9 cellular contexts compared by ENCODE assay signal in genomic region chr2:61425605-61426155, GRCh38. TPM values are rescaled to one million over a fixed set of nuclear protein-coding genes. Genes with fewer than 3 reads are reported as not detected.
DNase-seq lines count a peak whose midpoint lies in the region; ATAC-seq and TF ChIP-seq lines count a peak whose summit lies in the region.
"Had no signal": no experiment of that assay in that cellular context is flagged by ENCODE, and none has a peak within 500 bp of the region (broad histone marks: within the 10 kb centered on the region; RNA-seq: fewer than 3 reads in every experiment).

No MANE protein-coding gene starts in this region.

- in situ Hi-C loops in KBM-7 (cut with MboI; ENCODE audit: low pct_unique_long_range_greater_than_20kb, low sequenced_read_pairs), result no loop called here

- H3K36me3 Mint-ChIP-seq in T-helper 2 cell treated with Interferon-gamma antibody and Interleukin-4, amounts not matched to agents 5 μg/mL and 100 μg/mL, for 36 hours (ENCODE audit: low read depth), result peaks cover 2% of the 10 kb centered on the region
- peaks cover 4% of the 10 kb centered on the region for H3K36me3 Mint-ChIP-seq in activated CD4-positive, alpha-beta memory T cell treated with anti-CD3 and anti-CD28 coated beads, Interleukin-2, amount 10 ng/mL, durations not matched to agents 7 days and 5 days (ENCODE audit: low read depth)
- H3K36me3 Mint-ChIP-seq in progenitor cell of endocrine pancreas (ENCODE audit: insufficient read depth), result no peaks in the 10 kb centered on the region

- no peak overlapping the region for H3K4me3 Mint-ChIP-seq in T-helper 2 cell treated with Interferon-gamma antibody and Interleukin-4, amounts not matched to agents 5 μg/mL and 100 μg/mL, for 36 hours
- no peak overlapping the region for H3K4me3 Mint-ChIP-seq in activated CD4-positive, alpha-beta memory T cell treated with anti-CD3 and anti-CD28 coated beads, Interleukin-2, amount 10 ng/mL, durations not matched to agents 7 days and 5 days
- no peak overlapping the region for H3K4me3 Mint-ChIP-seq in progenitor cell of endocrine pancreas (ENCODE audit: low read depth)

- POLR2A ChIA-PET in activated CD4-positive, alpha-beta memory T cell treated with anti-CD3 and anti-CD28 coated beads, Interleukin-2, amount 10 ng/mL, durations not matched to agents 7 days and 5 days (lab: Charles Lee), result interaction anchor here (0.6 to 1.6 kb wide), 4 partner anchors 8 to 115 kb away, joined by 3 to 8 read pairs (median 4); no protein-coding TSS in a partner anchor

- peak overlapping the region; percentile 33 for H3K27ac Mint-ChIP-seq in T-helper 2 cell treated with Interferon-gamma antibody and Interleukin-4, amounts not matched to agents 5 μg/mL and 100 μg/mL, for 36 hours
- peak overlapping the region; percentile 42 for H3K27ac Mint-ChIP-seq in activated CD4-positive, alpha-beta memory T cell treated with anti-CD3 and anti-CD28 coated beads, Interleukin-2, amount 10 ng/mL, durations not matched to agents 7 days and 5 days
- peak overlapping the region; percentile 37 for H3K27ac Mint-ChIP-seq in progenitor cell of endocrine pancreas

- DNase-seq in T-helper 2 cell treated with Interferon-gamma antibody and Interleukin-4, amounts not matched to agents 5 μg/mL and 100 μg/mL, for 36 hours (ENCODE audit: low spot score), result no peak
- no peak for DNase-seq in T-helper 2 cell
- no peak for DNase-seq in activated CD4-positive, alpha-beta memory T cell treated with anti-CD3 and anti-CD28 coated beads, Interleukin-2, amount 10 ng/mL, durations not matched to agents 7 days and 5 days
- no peak for DNase-seq in progenitor cell of endocrine pancreas (ENCODE audit: low spot score, unreplicated experiment)
- no peak for DNase-seq in HuH-7 (ENCODE audit: low spot score)
- no peak for DNase-seq in NCI-H1436 (lab: John Stamatoyannopoulos, UW)
- DNase-seq in KBM-7, result no peak
- DNase-seq: NCI-H774 had no signal

- TF ChIP-seq CTCF in progenitor cell of endocrine pancreas (IDR thresholded peaks at IDR 0.05; ENCODE audit: unreplicated experiment), result no peak

- peak; percentile 11 for ATAC-seq in HG02870 (IDR thresholded peaks at IDR 0.05; ENCODE audit: unreplicated experiment)

- no peaks in the 10 kb centered on the region for H3K9me3 Mint-ChIP-seq in T-helper 2 cell treated with Interferon-gamma antibody and Interleukin-4, amounts not matched to agents 5 μg/mL and 100 μg/mL, for 36 hours
- H3K9me3 Mint-ChIP-seq in activated CD4-positive, alpha-beta memory T cell treated with anti-CD3 and anti-CD28 coated beads, Interleukin-2, amount 10 ng/mL, durations not matched to agents 7 days and 5 days, result no peaks in the 10 kb centered on the region
- H3K9me3 Mint-ChIP-seq in progenitor cell of endocrine pancreas (ENCODE audit: low read depth), result no peaks in the 10 kb centered on the region

- CTCF ChIA-PET in activated CD4-positive, alpha-beta memory T cell treated with anti-CD3 and anti-CD28 coated beads, Interleukin-2, amount 10 ng/mL, durations not matched to agents 7 days and 5 days (lab: Charles Lee), result interaction anchor here (0.8 to 3.2 kb wide), 30 partner anchors 8 to 290 kb away, joined by 3 to 22 read pairs (median 4); partner anchors contain the start of gene XPO1

- peaks cover 41% of the 10 kb centered on the region for H3K4me1 Mint-ChIP-seq in T-helper 2 cell treated with Interferon-gamma antibody and Interleukin-4, amounts not matched to agents 5 μg/mL and 100 μg/mL, for 36 hours (ENCODE audit: low read depth)
- H3K4me1 Mint-ChIP-seq in activated CD4-positive, alpha-beta memory T cell treated with anti-CD3 and anti-CD28 coated beads, Interleukin-2, amount 10 ng/mL, durations not matched to agents 7 days and 5 days, result peaks cover 43% of the 10 kb centered on the region
- peaks cover 15% of the 10 kb centered on the region for H3K4me1 Mint-ChIP-seq in progenitor cell of endocrine pancreas (ENCODE audit: low read depth)

- no peaks in the 10 kb centered on the region for H3K27me3 Mint-ChIP-seq in T-helper 2 cell treated with Interferon-gamma antibody and Interleukin-4, amounts not matched to agents 5 μg/mL and 100 μg/mL, for 36 hours (ENCODE audit: low read depth)
- no peaks in the 10 kb centered on the region for H3K27me3 Mint-ChIP-seq in activated CD4-positive, alpha-beta memory T cell treated with anti-CD3 and anti-CD28 coated beads, Interleukin-2, amount 10 ng/mL, durations not matched to agents 7 days and 5 days
- no peaks in the 10 kb centered on the region for H3K27me3 Mint-ChIP-seq in progenitor cell of endocrine pancreas

RNA-seq across cellular contexts. Expression of gene USP34, which starts 45.2 kb away (rescaled TPM):
- total RNA-seq in activated CD4-positive, alpha-beta memory T cell treated with anti-CD3 and anti-CD28 coated beads, Interleukin-2, amount 10 ng/mL, durations not matched to agents 7 days and 5 days, result 10 to 100 TPM; 77.5 to 79.4 TPM
- 139 and 160 TPM in 2 replicates for total RNA-seq in progenitor cell of endocrine pancreas
